In genomic region chr1:144020001-144020738, GRCh38 we compare ENCODE assay signal across 3 cellular contexts. TPM values are rescaled to one million over a fixed set of nuclear protein-coding genes. Genes with fewer than 3 reads are reported as not detected.
"Had no signal": no experiment of that assay in that cellular context is flagged by ENCODE, and none has a peak within 500 bp of the region (broad histone marks: within the 10 kb centered on the region; RNA-seq: fewer than 3 reads in every experiment).

No MANE protein-coding gene starts in this region.

RNA-seq across cellular contexts. Expression of gene FAM72C, which starts 48.4 kb away (rescaled TPM):
- total RNA-seq: aorta, chondrocyte, left ventricle myocardium superior had no signal
